ENCODE assay signal across 9 cellular contexts in the genomic region with DNA sequence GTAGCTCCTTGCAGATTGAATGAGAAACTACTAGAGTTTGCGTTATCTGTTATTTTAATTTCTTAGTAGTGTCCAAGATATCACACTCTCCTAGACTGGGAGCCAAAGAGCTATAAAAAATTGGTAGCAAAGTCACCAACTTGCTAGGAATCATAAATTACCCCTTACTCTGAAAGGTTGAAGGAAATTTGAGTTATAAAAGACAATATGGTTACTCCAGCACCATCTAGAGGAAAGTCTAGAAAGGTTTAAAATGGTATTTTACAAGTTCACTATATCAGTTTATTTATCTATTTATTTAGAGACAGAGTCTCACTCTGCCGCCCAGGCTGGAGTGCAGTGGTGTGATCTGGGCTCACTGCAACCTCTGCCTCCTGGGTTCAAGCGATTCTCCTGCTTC.
DNase-seq lines count a peak whose midpoint lies in the region; ATAC-seq and TF ChIP-seq lines count a peak whose summit lies in the region.
"Had no signal": no experiment of that assay in that cellular context is flagged by ENCODE, and none has a peak within 500 bp of the region (broad histone marks: within the 10 kb centered on the region; RNA-seq: fewer than 3 reads in every experiment).

No MANE protein-coding gene starts in this region.

- H3K4me1 ChIP-seq in MM.1S (ENCODE audit: low read length) (peaks cover 14% of the 10 kb centered on the region), osteoblast (ENCODE audit: insufficient read depth, low read length) (no peaks in the 10 kb centered on the region)

- no peaks in the 10 kb centered on the region for H4K20me1 ChIP-seq in MM.1S (ENCODE audit: insufficient read depth, low read length)
- H4K20me1 ChIP-seq in osteoblast (ENCODE audit: insufficient read depth, low read length): peaks cover 6% of the 10 kb centered on the region

- no peaks in the 10 kb centered on the region for H3K36me3 ChIP-seq in MM.1S (replicated peaks; ENCODE audit: insufficient read depth, low read length)
- H3K36me3 ChIP-seq in brain microvascular endothelial cell (replicated peaks): no peaks in the 10 kb centered on the region
- no peaks in the 10 kb centered on the region for H3K36me3 ChIP-seq in osteoblast (ENCODE audit: insufficient read depth, low read length)

- no peak overlapping the region for H3K27ac ChIP-seq in MM.1S (ENCODE audit: low read length)
- H3K27ac ChIP-seq in brain microvascular endothelial cell: no peak overlapping the region
- H3K27ac ChIP-seq in osteoblast (ENCODE audit: low read depth, low read length): no peak overlapping the region

- H3K4me3 ChIP-seq in MM.1S (ENCODE audit: low read length) (no peak overlapping the region), brain microvascular endothelial cell (ENCODE audit: low read depth, low read length) (no peak overlapping the region), osteoblast (ENCODE audit: insufficient read depth, low read length) (no peak overlapping the region)

- H3K27ac Mint-ChIP-seq in stimulated activated memory B cell treated with anti-CD40 and anti-IgM and Interleukin-4, amounts not matched to agents 10 μg/mL and 1 μg/mL and 100 μg/mL, for 72 hours: no peak overlapping the region

- no peak overlapping the region for H3K9ac ChIP-seq in MM.1S (ENCODE audit: low read length)

- H3K79me2 ChIP-seq in MM.1S (ENCODE audit: low read length) (peaks cover 6% of the 10 kb centered on the region), osteoblast (ENCODE audit: insufficient read depth, low read length) (peaks cover 5% of the 10 kb centered on the region)

- TF ChIP-seq CTCF in MM.1S (IDR thresholded peaks at IDR 0.05; ENCODE audit: low read length): peak; percentile 26
- TF ChIP-seq CTCF in brain microvascular endothelial cell (IDR thresholded peaks at IDR 0.05; ENCODE audit: low read depth, low read length, missing control alignments): peak; percentile 29
- peak; percentile 50 for TF ChIP-seq CTCF in osteoblast (IDR thresholded peaks at IDR 0.05; ENCODE audit: extremely low read depth, low read depth, low read length)

- no peaks in the 10 kb centered on the region for H3K27me3 ChIP-seq in MM.1S (replicated peaks; ENCODE audit: insufficient read depth, low read length)
- H3K27me3 ChIP-seq in brain microvascular endothelial cell (replicated peaks): no peaks in the 10 kb centered on the region
- no peaks in the 10 kb centered on the region for H3K27me3 ChIP-seq in osteoblast (ENCODE audit: insufficient read depth, low read length)

- ATAC-seq in stimulated activated memory B cell treated with anti-CD40 and anti-IgM and Interleukin-4, amounts not matched to agents 10 μg/mL and 1 μg/mL and 100 μg/mL, for 72 hours: no peak

- no peaks in the 10 kb centered on the region for H3K9me2 ChIP-seq in MM.1S (replicated peaks; ENCODE audit: insufficient read depth, low read length)

- H3K27me3 Mint-ChIP-seq in stimulated activated memory B cell treated with anti-CD40 and anti-IgM and Interleukin-4, amounts not matched to agents 10 μg/mL and 1 μg/mL and 100 μg/mL, for 72 hours: no peaks in the 10 kb centered on the region

- peaks cover 13% of the 10 kb centered on the region for H3F3A ChIP-seq in MM.1S (ENCODE audit: insufficient read depth, low read length)

- H3K9me3 Mint-ChIP-seq in stimulated activated memory B cell treated with anti-CD40 and anti-IgM and Interleukin-4, amounts not matched to agents 10 μg/mL and 1 μg/mL and 100 μg/mL, for 72 hours: no peaks in the 10 kb centered on the region

- H3K36me3 Mint-ChIP-seq in stimulated activated memory B cell treated with anti-CD40 and anti-IgM and Interleukin-4, amounts not matched to agents 10 μg/mL and 1 μg/mL and 100 μg/mL, for 72 hours: peaks cover 6% of the 10 kb centered on the region

- DNase-seq in EH (ENCODE audit: low read depth) (peak; percentile 28), MM.1S (no peak), brain microvascular endothelial cell (no peak), osteoblast (ENCODE audit: insufficient read length, low spot score, missing footprints) (no peak), NCI-H2227 (lab: John Stamatoyannopoulos, UW; ENCODE audit: unreplicated experiment) (no peak), NCI-H128 (lab: John Stamatoyannopoulos, UW; ENCODE audit: unreplicated experiment) (no peak)
- no peak for DNase-seq in activated CD8-positive, alpha-beta memory T cell treated with anti-CD3 and anti-CD28 coated beads, Interleukin-2, amount 50 U/mL, for 4 hours
- DNase-seq: stimulated activated CD4-positive, alpha-beta T cell treated with anti-CD3 and anti-CD28 coated beads, Interleukin-4, amount 100 ng/mL, for 24 hours had no signal

- H3K9me3 ChIP-seq in MM.1S (replicated peaks; ENCODE audit: insufficient read depth, low read length) (no peaks in the 10 kb centered on the region), osteoblast (ENCODE audit: low read depth, low read length) (no peaks in the 10 kb centered on the region)

- H3K4me2 ChIP-seq in MM.1S (ENCODE audit: low read depth, low read length) (no peak overlapping the region), osteoblast (ENCODE audit: insufficient read depth, low read length) (no peak overlapping the region)

- H2AFZ ChIP-seq in MM.1S (ENCODE audit: low read length) (no peak overlapping the region), osteoblast (ENCODE audit: low read length) (no peak overlapping the region)

- peaks cover 15% of the 10 kb centered on the region for H3K4me1 Mint-ChIP-seq in stimulated activated memory B cell treated with anti-CD40 and anti-IgM and Interleukin-4, amounts not matched to agents 10 μg/mL and 1 μg/mL and 100 μg/mL, for 72 hours

- in situ Hi-C loops in brain microvascular endothelial cell (cut with HindIII; ENCODE audit: low pct_ligation_motif_present, low sequenced_read_pairs): no loop called here

- H3K4me3 Mint-ChIP-seq in stimulated activated memory B cell treated with anti-CD40 and anti-IgM and Interleukin-4, amounts not matched to agents 10 μg/mL and 1 μg/mL and 100 μg/mL, for 72 hours: no peak overlapping the region
